ENCODE assay signal across 26 cellular contexts in the genomic region with DNA sequence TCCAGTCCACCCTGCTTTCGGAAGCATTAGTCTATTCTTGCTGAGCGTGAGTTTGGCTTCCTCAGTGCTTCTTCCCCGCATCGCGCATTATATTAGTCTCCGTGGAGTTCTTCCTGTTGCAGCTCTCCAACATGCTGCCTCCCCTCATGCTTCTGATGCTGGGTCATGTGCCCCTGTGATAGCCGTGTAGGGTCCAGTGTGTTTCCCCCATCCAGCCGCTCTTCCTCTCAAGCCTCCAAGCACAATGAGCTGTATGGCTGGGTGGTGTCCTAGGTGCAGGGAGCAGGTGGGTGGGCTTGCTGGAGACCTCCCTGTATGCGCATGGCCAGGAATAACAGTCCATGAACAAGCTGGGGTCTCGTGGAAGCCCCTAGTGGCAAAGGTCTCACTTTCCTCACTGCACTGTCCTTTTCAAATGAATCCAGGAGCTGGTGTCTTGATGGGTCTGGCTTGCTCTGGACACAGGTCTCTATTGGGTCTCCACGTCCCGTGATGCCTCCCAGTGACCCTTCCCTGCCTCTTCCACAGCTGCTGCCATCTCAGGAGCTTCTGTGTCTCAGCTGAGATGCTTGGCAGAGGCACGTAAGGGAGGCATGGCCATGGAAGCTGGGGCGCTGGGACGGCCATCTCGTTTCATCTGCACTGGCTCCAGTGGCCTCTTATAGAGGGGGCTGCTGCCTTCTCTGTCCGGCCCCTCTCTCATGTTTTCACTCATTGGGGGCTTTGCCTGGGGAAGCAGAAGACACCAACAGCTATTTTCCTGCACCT.
"Had no signal": no experiment of that assay in that cellular context is flagged by ENCODE, and none has a peak within 500 bp of the region (broad histone marks: within the 10 kb centered on the region; RNA-seq: fewer than 3 reads in every experiment).

No MANE protein-coding gene starts in this region.

- H3K27ac ChIP-seq: body of pancreas, cardiac muscle cell, lower lobe of right lung, pancreas, psoas muscle, right lobe of liver, skin epidermis, stomach, suprapubic skin, tibial nerve, uterus, VCaP had no signal

- H3K9me3 ChIP-seq: body of pancreas, pancreas, psoas muscle, right lobe of liver had no signal

- DNase-seq: activated CD4-positive, alpha-beta T cell treated with anti-CD3 and anti-CD28 coated beads, Interleukin-2, amount 10 ng/mL, durations not matched to agents 24 days and 14 days; activated CD8-positive, alpha-beta T cell treated with anti-CD3 and anti-CD28 coated beads, Interleukin-2, amount 10 ng/mL, durations not matched to agents 7 days and 5 days; activated effector memory CD4-positive, alpha-beta T cell treated with anti-CD3 and anti-CD28 coated beads, Interleukin-2, amount 50 U/mL, for 16 hours; anterior cingulate cortex; body of pancreas; effector memory CD4-positive, alpha-beta T cell; hippocampal formation; lower lobe of right lung; mesendoderm; pancreas; psoas muscle; stimulated activated CD4-positive, alpha-beta T cell treated with anti-CD3 and anti-CD28 coated beads, Interleukin-2, amount 100 ng/mL, for 24 hours; stomach; uterus had no signal

- H3K27me3 ChIP-seq: body of pancreas, cardiac muscle cell, pancreas, right lobe of liver, tibial nerve, uterus had no signal

- H3K4me1 ChIP-seq: body of pancreas, lower lobe of right lung, pancreas, psoas muscle, right lobe of liver, stomach, suprapubic skin, tibial nerve, uterus had no signal

- H3K4me3 ChIP-seq: body of pancreas, cardiac muscle cell, lower lobe of right lung, pancreas, psoas muscle, right lobe of liver, skin epidermis, stomach, suprapubic skin, tibial nerve, uterus had no signal

- ATAC-seq: activated CD4-positive, CD25-positive, alpha-beta regulatory T cell treated with anti-CD3 and anti-CD28 coated beads, Interleukin-2, amount 50 U/mL, for 24 hours; activated CD8-positive, alpha-beta T cell treated with anti-CD3 and anti-CD28 coated beads, Interleukin-2, amount 10 ng/mL, durations not matched to agents 7 days and 5 days; body of pancreas; esophagus mucosa; lower lobe of right lung; naive thymus-derived CD8-positive, alpha-beta T cell; pancreas; psoas muscle; right lobe of liver; SK-N-SH treated with all-trans-retinoic acid at 6 μM for 48 hours; stimulated activated memory B cell treated with anti-CD40 and anti-IgM and Interleukin-4, amounts not matched to agents 10 μg/mL and 1 μg/mL and 100 μg/mL, for 72 hours; T-cell had no signal
